In genomic region chr11:26994579-26995210, GRCh38 we compare ENCODE assay signal across 12 cellular contexts. TPM values are rescaled to one million over a fixed set of nuclear protein-coding genes. Genes with fewer than 3 reads are reported as not detected.
DNase-seq lines count a peak whose midpoint lies in the region; ATAC-seq and TF ChIP-seq lines count a peak whose summit lies in the region.
"Had no signal": no experiment of that assay in that cellular context is flagged by ENCODE, and none has a peak within 500 bp of the region (broad histone marks: within the 10 kb centered on the region; RNA-seq: fewer than 3 reads in every experiment).

No MANE protein-coding gene starts in this region.

- H3K27me3 ChIP-seq in breast epithelium: no peaks in the 10 kb centered on the region
- H3K27me3 ChIP-seq in iPS-15b (ENCODE audit: control insufficient read depth, insufficient read depth, low read length): peaks cover 22% of the 10 kb centered on the region
- H3K27me3 ChIP-seq in prostate gland (replicated peaks; ENCODE audit: insufficient read depth): no peaks in the 10 kb centered on the region

- ATAC-seq in HG03280 (IDR thresholded peaks at IDR 0.05; ENCODE audit: unreplicated experiment): no peak
- ATAC-seq in GM18907 (IDR thresholded peaks at IDR 0.05; ENCODE audit: unreplicated experiment): no peak

- H3K36me3 ChIP-seq in breast epithelium (no peaks in the 10 kb centered on the region), iPS-15b (ENCODE audit: control insufficient read depth, insufficient read depth, low read length) (no peaks in the 10 kb centered on the region), prostate gland (no peaks in the 10 kb centered on the region)

- H3K9me3 ChIP-seq in breast epithelium (no peaks in the 10 kb centered on the region), iPS-15b (ENCODE audit: control insufficient read depth, insufficient read depth, low read length) (no peaks in the 10 kb centered on the region), prostate gland (no peaks in the 10 kb centered on the region)

- no peak for TF ChIP-seq CTCF in Calu3 (IDR thresholded peaks at IDR 0.05; ENCODE audit: unreplicated experiment)
- no peak for TF ChIP-seq CTCF in breast epithelium (IDR thresholded peaks at IDR 0.05)
- TF ChIP-seq CTCF in prostate gland (IDR thresholded peaks at IDR 0.05): no peak

- no peak overlapping the region for H3K9ac ChIP-seq in iPS-15b (ENCODE audit: low read depth, low read length)

- TF ChIP-seq POLR2A in breast epithelium (IDR thresholded peaks at IDR 0.05) (no peak), prostate gland (IDR thresholded peaks at IDR 0.05) (no peak)

- BruUV-seq in Calu3 (replicated peaks; lab: Mats Ljungman, UMichigan): no TSS peak

- H3K4me1 ChIP-seq in breast epithelium (no peaks in the 10 kb centered on the region), iPS-15b (ENCODE audit: control insufficient read depth, insufficient read depth, low read length) (no peaks in the 10 kb centered on the region), prostate gland (replicated peaks) (no peaks in the 10 kb centered on the region)

- H3K36me3 Mint-ChIP-seq in Calu3 (ENCODE audit: insufficient read depth, unreplicated experiment): no peaks in the 10 kb centered on the region
- H3K36me3 Mint-ChIP-seq in activated naive CD4-positive, alpha-beta T cell treated with anti-CD3 and anti-CD28 coated beads, Interleukin-2, amount 10 ng/mL, durations not matched to agents 7 days and 5 days: no peaks in the 10 kb centered on the region
- H3K36me3 Mint-ChIP-seq: CD4-positive, alpha-beta memory T cell had no signal

- peaks cover 15% of the 10 kb centered on the region for H3K4me1 Mint-ChIP-seq in Calu3 (ENCODE audit: low read depth, unreplicated experiment)
- no peaks in the 10 kb centered on the region for H3K4me1 Mint-ChIP-seq in activated naive CD4-positive, alpha-beta T cell treated with anti-CD3 and anti-CD28 coated beads, Interleukin-2, amount 10 ng/mL, durations not matched to agents 7 days and 5 days
- H3K4me1 Mint-ChIP-seq: CD4-positive, alpha-beta memory T cell had no signal

- peak overlapping the region; percentile 59 for H3K4me3 Mint-ChIP-seq in Calu3 (ENCODE audit: low read depth, unreplicated experiment)
- H3K4me3 Mint-ChIP-seq in activated naive CD4-positive, alpha-beta T cell treated with anti-CD3 and anti-CD28 coated beads, Interleukin-2, amount 10 ng/mL, durations not matched to agents 7 days and 5 days: no peak overlapping the region
- H3K4me3 Mint-ChIP-seq: CD4-positive, alpha-beta memory T cell had no signal

- peak overlapping the region; percentile 52 to 83 (median 67) for H3K4me3 ChIP-seq in breast epithelium
- peak overlapping the region; percentile 58 for H3K4me3 ChIP-seq in iPS-15b (ENCODE audit: low read depth, low read length)
- H3K4me3 ChIP-seq in prostate gland: peak overlapping the region; percentile 31 to 33

- peaks cover 27% of the 10 kb centered on the region for H3K27me3 Mint-ChIP-seq in Calu3 (ENCODE audit: unreplicated experiment)
- no peaks in the 10 kb centered on the region for H3K27me3 Mint-ChIP-seq in activated naive CD4-positive, alpha-beta T cell treated with anti-CD3 and anti-CD28 coated beads, Interleukin-2, amount 10 ng/mL, durations not matched to agents 7 days and 5 days

- CTCF ChIA-PET in Calu3 (lab: Charles Lee): interaction anchor here (0.6 kb wide), 1 partner anchor 76 kb away, joined by 8 read pairs; no protein-coding TSS in a partner anchor
- CTCF ChIA-PET in activated naive CD4-positive, alpha-beta T cell treated with anti-CD3 and anti-CD28 coated beads, Interleukin-2, amount 10 ng/mL, durations not matched to agents 7 days and 5 days (lab: Charles Lee): no interaction called here

- peak overlapping the region; percentile 58 to 90 for H3K27ac ChIP-seq in breast epithelium
- H3K27ac ChIP-seq in prostate gland: peak overlapping the region; percentile 36 to 54

- WGBS in prostate gland: 59% methylated on average over 23 of the region's 23 CpGs

- DNase-seq in Calu3 (peak; percentile 13), breast epithelium (ENCODE audit: low spot score in 2 of 2) (no peak), prostate gland (ENCODE audit: low spot score) (no peak), NCI-H524 treated with DMSO at 0.1 percent for 48 hours (lab: John Stamatoyannopoulos, UW) (no peak)
- no peak for DNase-seq in activated naive CD4-positive, alpha-beta T cell treated with anti-CD3 and anti-CD28 coated beads, Interleukin-2, amount 10 ng/mL, durations not matched to agents 7 days and 5 days
- DNase-seq: small intestine had no signal

- intact Hi-C loops in Calu3 (cut with micrococcal nuclease; ENCODE audit: unreplicated experiment): no loop called here
- intact Hi-C loops in breast epithelium (cut with DNase I; ENCODE audit: low total_unique reads): no loop called here
- intact Hi-C loops in prostate gland (cut with DNase I): loop anchor here (5.0 to 10.0 kb wide), 2 partner anchors 147 to 240 kb away; no protein-coding TSS in a partner anchor

- H3K27ac Mint-ChIP-seq in Calu3 (ENCODE audit: unreplicated experiment): peak overlapping the region; percentile 20
- H3K27ac Mint-ChIP-seq in activated naive CD4-positive, alpha-beta T cell treated with anti-CD3 and anti-CD28 coated beads, Interleukin-2, amount 10 ng/mL, durations not matched to agents 7 days and 5 days: no peak overlapping the region
- H3K27ac Mint-ChIP-seq: CD4-positive, alpha-beta memory T cell had no signal

- H3K9me3 Mint-ChIP-seq in Calu3 (ENCODE audit: low read depth, unreplicated experiment): no peaks in the 10 kb centered on the region
- H3K9me3 Mint-ChIP-seq in activated naive CD4-positive, alpha-beta T cell treated with anti-CD3 and anti-CD28 coated beads, Interleukin-2, amount 10 ng/mL, durations not matched to agents 7 days and 5 days: no peaks in the 10 kb centered on the region

RNA-seq across cellular contexts. Expression of gene FIBIN, which starts 0.8 kb away (rescaled TPM):
- total RNA-seq in Calu3 (2022) (not detected in 2 replicates), breast epithelium (10 to 100 TPM; 23.7 to 71.4 (median 41.6) TPM), prostate gland (10 to 100 TPM in 1 of 2 donors, 1 to 10 TPM in 1; 5.7 to 13.4 TPM)
- total RNA-seq: CD4-positive, alpha-beta memory T cell; SK-MEL-5 had no signal

RNA-seq across cellular contexts. Expression of gene BBOX1, which starts 45.9 kb away (rescaled TPM):
- total RNA-seq in Calu3 (2022) (not detected in 2 replicates), breast epithelium (10 to 100 TPM in 2 of 3 donors, not detected in 1; 14.4 to 61.0 TPM), prostate gland (1 to 10 TPM in 1 of 2 donors, not detected in 1; 1.0 TPM)
- total RNA-seq: CD4-positive, alpha-beta memory T cell; LHCN-M2; SK-MEL-5 had no signal
